9 cellular contexts compared by ENCODE assay signal in the genomic region with DNA sequence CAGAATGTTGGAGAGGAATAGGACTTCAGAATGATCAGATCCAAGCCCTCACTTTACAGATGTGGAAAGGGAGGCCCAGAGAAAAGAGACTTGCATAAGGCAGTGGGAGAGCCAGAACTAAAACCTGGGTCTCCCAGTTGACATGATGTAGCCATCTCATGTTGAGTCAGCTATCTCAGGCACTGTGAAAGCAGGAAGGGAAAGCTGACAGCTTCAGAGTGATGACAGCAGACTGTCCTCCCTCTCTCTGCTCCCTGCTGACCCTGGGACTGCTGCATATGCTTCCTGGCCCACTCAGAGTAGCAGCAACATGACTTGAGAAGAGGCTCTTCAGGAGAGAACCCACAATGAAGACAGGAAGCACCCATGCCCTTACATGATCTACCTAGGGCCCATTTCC. TPM values are rescaled to one million over a fixed set of nuclear protein-coding genes. Genes with fewer than 3 reads are reported as not detected.
DNase-seq lines count a peak whose midpoint lies in the region; ATAC-seq and TF ChIP-seq lines count a peak whose summit lies in the region.
"Had no signal": no experiment of that assay in that cellular context is flagged by ENCODE, and none has a peak within 500 bp of the region (broad histone marks: within the 10 kb centered on the region; RNA-seq: fewer than 3 reads in every experiment).

No MANE protein-coding gene starts in this region.

- intact Hi-C loops in left lung (cut with DNase I): no loop called here

- H3K27ac ChIP-seq in left lung: no peak overlapping the region

- H3K36me3 ChIP-seq in left lung: no peaks in the 10 kb centered on the region

- no peaks in the 10 kb centered on the region for H3K9me3 ChIP-seq in left lung

- DNase-seq in kidney tubule cell (ENCODE audit: low spot score) (peak; percentile 58), left lung (no peak), amygdala (lab: John Stamatoyannopoulos, UW) (no peak), NCI-H524 (lab: John Stamatoyannopoulos, UW) (no peak)

- H3K4me1 ChIP-seq in left lung: no peaks in the 10 kb centered on the region

- H3K4me3 ChIP-seq in left lung: no peak overlapping the region

- ATAC-seq in GM18873 (IDR thresholded peaks at IDR 0.05; ENCODE audit: low FRiP score, unreplicated experiment) (peak; percentile 84), GM21619 (IDR thresholded peaks at IDR 0.05; ENCODE audit: unreplicated experiment) (peak; percentile 91), HG03432 (IDR thresholded peaks at IDR 0.05; ENCODE audit: unreplicated experiment) (peak; percentile 88), left lung (no peak)
- no peak for ATAC-seq in activated CD4-positive, CD25-positive, alpha-beta regulatory T cell treated with anti-CD3 and anti-CD28 coated beads, Interleukin-2, amount 50 U/mL, for 24 hours
- ATAC-seq: SK-N-SH treated with all-trans-retinoic acid at 6 μM for 48 hours had no signal

- no peaks in the 10 kb centered on the region for H3K27me3 ChIP-seq in left lung

- TF ChIP-seq CTCF in left lung (IDR thresholded peaks at IDR 0.05): no peak

RNA-seq across cellular contexts. Expression of gene FHIT, which starts 14.7 kb away (rescaled TPM):
- total RNA-seq in left lung: 10 to 100 TPM; 12.8 to 16.3 TPM

Comparison
In these comparisons a context has a peak if more than half of its experiments do, and no peak if none do; other contexts are left out.
1. ATAC-seq: peak in GM18873 (single experiment), GM21619 (single experiment) and HG03432 (single experiment); none in activated CD4-positive, CD25-positive, alpha-beta regulatory T cell treated with anti-CD3 and anti-CD28 coated beads, Interleukin-2, amount 50 U/mL, for 24 hours (0 of 2) and left lung (single experiment).